In genomic region chr1:147723691-147724323, GRCh38 we compare ENCODE assay signal across 9 cellular contexts. TPM values are rescaled to one million over a fixed set of nuclear protein-coding genes. Genes with fewer than 3 reads are reported as not detected.
DNase-seq lines count a peak whose midpoint lies in the region; ATAC-seq and TF ChIP-seq lines count a peak whose summit lies in the region.
"Had no signal": no experiment of that assay in that cellular context is flagged by ENCODE, and none has a peak within 500 bp of the region (broad histone marks: within the 10 kb centered on the region; RNA-seq: fewer than 3 reads in every experiment).

No MANE protein-coding gene starts in this region.

- H3K4me1 ChIP-seq in neuronal stem cell (ENCODE audit: control insufficient read depth in 2 of 2, insufficient read depth in 1 of 2, low read depth in 1 of 2, low read length in 2 of 2): peaks cover 3 to 9% of the 10 kb centered on the region in 2 donors

- ATAC-seq in GM19463 (IDR thresholded peaks at IDR 0.05; ENCODE audit: unreplicated experiment): no peak
- ATAC-seq in GM21576 (IDR thresholded peaks at IDR 0.05; ENCODE audit: unreplicated experiment): no peak

- no peaks in the 10 kb centered on the region for H3K79me1 ChIP-seq in neuronal stem cell (ENCODE audit: low read depth, low read length)

- H3K4ac ChIP-seq in neuronal stem cell (ENCODE audit: low read length): no peak overlapping the region

- H3K18ac ChIP-seq in neuronal stem cell (ENCODE audit: low read length): no peak overlapping the region

- no peak overlapping the region for H2AFZ ChIP-seq in neuronal stem cell (ENCODE audit: low read length)

- H3K9me3 ChIP-seq in neuronal stem cell (replicated peaks in 1 of 2; ENCODE audit: control insufficient read depth in 2 of 2, insufficient read depth in 1 of 2, low read depth in 1 of 2, low read length in 2 of 2): peaks cover 7% of the 10 kb centered on the region in 2 donors

- no peak overlapping the region for H4K91ac ChIP-seq in neuronal stem cell (ENCODE audit: low read depth, low read length, poor library complexity)

- DNase-seq in GM10266 (ENCODE audit: extremely low spot score) (no peak), OCI-M1 (lab: John Stamatoyannopoulos, UW) (peak; percentile 69), epithelial cell of esophagus (ENCODE audit: low read depth) (peak; percentile 59), neuronal stem cell (ENCODE audit: low spot score) (peak; percentile 51), DMS79 (lab: John Stamatoyannopoulos, UW) (no peak)
- DNase-seq: activated naive CD8-positive, alpha-beta T cell treated with anti-CD3 and anti-CD28 coated beads, Interleukin-2, amount 10 ng/mL, durations not matched to agents 7 days and 5 days had no signal

- no peak overlapping the region for H3K4me2 ChIP-seq in neuronal stem cell (ENCODE audit: insufficient read depth, low read length, poor library complexity, severe bottlenecking)

- H2AK5ac ChIP-seq in neuronal stem cell (ENCODE audit: low read depth, low read length): peak overlapping the region; percentile 0

- H3K14ac ChIP-seq in neuronal stem cell (ENCODE audit: low read length): no peak overlapping the region

- H2BK120ac ChIP-seq in neuronal stem cell (ENCODE audit: low read depth, low read length): no peak overlapping the region

- no peak overlapping the region for H2BK12ac ChIP-seq in neuronal stem cell (ENCODE audit: low read length)

- no peak overlapping the region for H3K4me3 ChIP-seq in epithelial cell of esophagus (ENCODE audit: low read length)
- no peak overlapping the region for H3K4me3 ChIP-seq in neuronal stem cell (ENCODE audit: low read length in 2 of 2)

- no CpG with 5 or more reads among the region's 7 CpGs for WGBS in neuronal stem cell (ENCODE audit: extremely low coverage in 2 of 2, insufficient read length in 2 of 2, insufficient replicate concordance in 1 of 2), 2 donors

- no peaks in the 10 kb centered on the region for H3K36me3 ChIP-seq in neuronal stem cell (replicated peaks in 1 of 2; ENCODE audit: control insufficient read depth in 2 of 2, insufficient read depth in 2 of 2, low read length in 2 of 2)

- H3K9ac ChIP-seq in neuronal stem cell (ENCODE audit: low read depth, low read length, poor library complexity): no peak overlapping the region

- H4K8ac ChIP-seq in neuronal stem cell (ENCODE audit: low read depth, low read length): no peak overlapping the region

- H3K27ac ChIP-seq in 22Rv1 (no peak overlapping the region), neuronal stem cell (replicated peaks; ENCODE audit: low read length) (no peak overlapping the region)

- TF ChIP-seq CTCF in 22Rv1 (IDR thresholded peaks at IDR 0.05): peak; percentile 62
- peak; percentile 23 for TF ChIP-seq CTCF in GM10266 (IDR thresholded peaks at IDR 0.05; ENCODE audit: control insufficient read depth, insufficient read depth, low read depth, missing control alignments)
- TF ChIP-seq CTCF in epithelial cell of esophagus (IDR thresholded peaks at IDR 0.05; ENCODE audit: insufficient read depth, low read depth, low read length, missing control alignments): peak; percentile 72

- H2BK5ac ChIP-seq in neuronal stem cell (ENCODE audit: low read length): no peak overlapping the region

- H3K27me3 ChIP-seq in neuronal stem cell (ENCODE audit: control insufficient read depth in 3 of 3, insufficient read depth in 3 of 3, low read depth in 1 of 3, low read length in 3 of 3): no peaks in the 10 kb centered on the region

- no peak overlapping the region for H3K23ac ChIP-seq in neuronal stem cell (ENCODE audit: low read depth, low read length, poor library complexity)

- H2BK15ac ChIP-seq in neuronal stem cell (ENCODE audit: low read length): no peak overlapping the region

RNA-seq across cellular contexts. Expression of gene GJA5, which starts 36.6 kb away (rescaled TPM):
- polyA plus RNA-seq in neuronal stem cell (2013, experiment 1 of 2): 0.74 TPM
- 0.62 TPM for polyA plus RNA-seq in neuronal stem cell (2013, experiment 2 of 2)

RNA-seq across cellular contexts. Expression of gene ACP6, which starts 53.5 kb away (rescaled TPM):
- 10.1 TPM for polyA plus RNA-seq in neuronal stem cell (2013, experiment 1 of 2)
- polyA plus RNA-seq in neuronal stem cell (2013, experiment 2 of 2): 10.3 TPM

Comparison
In these comparisons a context has a peak if more than half of its experiments do, and no peak if none do; other contexts are left out.
1. DNase-seq: peak in OCI-M1 (single experiment), epithelial cell of esophagus (single experiment) and neuronal stem cell (single experiment); none in GM10266 (single experiment) and DMS79 (single experiment).
2. Peak in every context shown above with its lines, with median percentiles within 50 percentile points of each other: CTCF ChIP-seq.